Comparison of ENCODE assay signal across 8 cellular contexts in the genomic region with DNA sequence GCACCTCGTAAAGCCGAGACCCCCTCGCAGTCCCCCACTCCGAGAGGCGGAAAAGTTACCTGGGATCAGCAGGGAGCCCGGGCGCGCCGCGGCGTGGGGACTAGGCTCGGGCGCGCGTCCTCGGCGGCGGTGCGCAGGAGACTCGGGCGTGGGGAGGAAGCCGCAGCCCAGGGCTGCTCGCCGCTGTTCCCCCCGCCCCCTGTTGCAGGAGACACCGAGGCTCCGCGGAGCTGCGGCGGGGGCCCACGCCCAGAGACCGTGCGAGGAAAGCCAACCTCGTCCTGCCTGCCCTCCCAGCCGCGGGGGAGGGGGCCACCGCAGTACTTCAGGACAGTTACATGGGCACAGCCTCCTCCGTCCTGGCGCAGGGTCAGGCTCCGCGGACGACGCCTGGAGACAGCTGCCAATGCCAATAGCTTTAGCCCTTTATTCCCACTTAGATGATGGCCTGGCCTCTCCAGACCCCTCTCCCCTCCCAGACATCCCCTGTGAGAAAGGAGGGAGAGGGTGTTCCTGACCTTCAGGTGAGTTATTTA. TPM values are rescaled to one million over a fixed set of nuclear protein-coding genes. Genes with fewer than 3 reads are reported as not detected.
DNase-seq lines count a peak whose midpoint lies in the region; ATAC-seq, FAIRE-seq and TF ChIP-seq lines count a peak whose summit lies in the region.

A gene (minus strand): TSS at position 144 of the 536 bp plus-strand sequence. CDS start 54,814 bp downstream, outside the sequence.

- H3K9me3 ChIP-seq in NT2/D1 (ENCODE audit: insufficient read depth, low read length) (no peaks in the 10 kb centered on the region), esophagus (ENCODE audit: control insufficient read depth in 2 of 2, insufficient read depth in 1 of 2, low read depth in 1 of 2, low read length in 1 of 2) (no peaks in the 10 kb centered on the region)

- peaks cover 35% of the 10 kb centered on the region for H3K4me1 Mint-ChIP-seq in mesothelial cell of epicardium

- peak; percentile 33 for DNase-seq in Daoy (ENCODE audit: low read depth)
- DNase-seq in NT2/D1 (ENCODE audit: low read depth, low spot score): no peak
- peak; percentile 33 to 54 for DNase-seq in mesothelial cell of epicardium (ENCODE audit: low spot score in 2 of 2, unreplicated experiment in 2 of 2)
- DNase-seq in urothelium cell line (ENCODE audit: low spot score): peak; percentile 76
- DNase-seq in DMS153 treated with DMSO at 0.1 percent for 48 hours (lab: John Stamatoyannopoulos, UW; ENCODE audit: unreplicated experiment): no peak
- no peak for DNase-seq in GF-D8 (lab: John Stamatoyannopoulos, UW)

- peak within 1 kb of the TSS; percentile 71 for H3K27ac Mint-ChIP-seq in mesothelial cell of epicardium

- H3K27me3 Mint-ChIP-seq in mesothelial cell of epicardium (ENCODE audit: low read depth): no peaks in the 10 kb centered on the region

- H3K27me3 ChIP-seq in NT2/D1 (ENCODE audit: insufficient read depth, insufficient read length) (peaks cover 22% of the 10 kb centered on the region), esophagus (ENCODE audit: control insufficient read depth in 1 of 2, insufficient read depth in 2 of 2, low read length in 2 of 2) (peaks cover 0 to 6% of the 10 kb centered on the region in 2 donors)

- 1% methylated on average over 39 to 43 of the region's 43 CpGs for WGBS in esophagus, 2 donors

- TF ChIP-seq CTCF in mesothelial cell of epicardium (IDR thresholded peaks at IDR 0.05; ENCODE audit: unreplicated experiment): no peak

- peak within 1 kb of the TSS; percentile 67 to 70 for H3K27ac ChIP-seq in esophagus (ENCODE audit: low read depth in 2 of 2, low read length in 1 of 2)

- peak within 1 kb of the TSS; percentile 56 for H3K4me3 ChIP-seq in NT2/D1 (ENCODE audit: insufficient read length, low read depth)
- H3K4me3 ChIP-seq in esophagus (ENCODE audit: low read depth in 1 of 2, low read length in 2 of 2): peak within 1 kb of the TSS; percentile 55 to 60

- no peak for ATAC-seq in HG03571 (IDR thresholded peaks at IDR 0.05; ENCODE audit: unreplicated experiment)

- peak within 1 kb of the TSS; percentile 76 for H3K9ac ChIP-seq in NT2/D1 (ENCODE audit: insufficient read length, low read depth)

- H3K4me3 Mint-ChIP-seq in mesothelial cell of epicardium: peak within 1 kb of the TSS; percentile 80

- peak; percentile 86 for FAIRE-seq in urothelium cell line (lab: Jason Lieb, UNC)

- H3K4me1 ChIP-seq in NT2/D1 (ENCODE audit: insufficient read depth, insufficient read length) (no peaks in the 10 kb centered on the region), esophagus (ENCODE audit: control insufficient read depth in 2 of 2, insufficient read depth in 2 of 2, low read length in 1 of 2) (no peaks in the 10 kb centered on the region)

- H3K36me3 ChIP-seq in NT2/D1 (ENCODE audit: insufficient read depth, insufficient read length, low read length): no peaks in the 10 kb centered on the region
- H3K36me3 ChIP-seq in esophagus (ENCODE audit: control insufficient read depth in 2 of 2, insufficient read depth in 2 of 2, low read length in 1 of 2): no peaks in the 10 kb centered on the region

- H3K36me3 Mint-ChIP-seq in mesothelial cell of epicardium: no peaks in the 10 kb centered on the region

- H3K9me3 Mint-ChIP-seq in mesothelial cell of epicardium: no peaks in the 10 kb centered on the region

RNA-seq across cellular contexts. Expression of the gene that starts here (rescaled TPM):
- 34.2 and 64.6 TPM in 2 replicates for total RNA-seq in Daoy (2014; rRNA removed; shearing (Covaris generic))
- polyA plus RNA-seq in esophagus: 10 to 100 TPM; 13.6 to 28.7 TPM
- total RNA-seq in mesothelial cell of epicardium: 59.9 to 61.9 TPM (median 60.6 TPM) in 3 replicates

Comparison
In these comparisons a context has a peak if more than half of its experiments do, and no peak if none do; other contexts are left out.
1. DNase-seq: peak in Daoy (single experiment), mesothelial cell of epicardium (2 of 2) and urothelium cell line (single experiment); none in NT2/D1 (single experiment), DMS153 treated with DMSO at 0.1 percent for 48 hours (single experiment) and GF-D8 (single experiment).